Comparison of ENCODE assay signal across 8 cellular contexts in genomic region chr3:138914870-138915502, GRCh38. TPM values are rescaled to one million over a fixed set of nuclear protein-coding genes. Genes with fewer than 3 reads are reported as not detected.
A peak's percentile ranks its signal among the peaks of the same experiment; 100 is the strongest.
DNase-seq lines count a peak whose midpoint lies in the region; ATAC-seq and TF ChIP-seq lines count a peak whose summit lies in the region.

No MANE protein-coding gene starts in this region.

- H3K36me3 Mint-ChIP-seq in H9 (ENCODE audit: insufficient read depth in 1 of 3, low read depth in 3 of 3) = no peaks in the 10 kb centered on the region

- H3K9ac ChIP-seq in H9 (ENCODE audit: extremely low read depth, insufficient read length, low read length) = peak overlapping the region; percentile 6
- H3K9ac ChIP-seq in liver (ENCODE audit: low read depth in 1 of 2, low read length in 2 of 2) = peak overlapping the region in 1 of 2 donors; percentile 6

- no peak overlapping the region for H2BK20ac ChIP-seq in H9 (ENCODE audit: low read depth, low read length, poor library complexity, severe bottlenecking)

- H3K4me2 ChIP-seq in H9 (ENCODE audit: insufficient read depth, insufficient read length, low read length) = peak overlapping the region; percentile 71

- TF ChIP-seq POLR2A in body of pancreas (IDR thresholded peaks at IDR 0.05) = no peak
- no peak for TF ChIP-seq POLR2A in transverse colon (IDR thresholded peaks at IDR 0.05)

- H3K56ac ChIP-seq in H9 (ENCODE audit: insufficient read length, low read depth, low read length) = no peak overlapping the region

- H2AFZ ChIP-seq in H9 (ENCODE audit: low read length) = no peak overlapping the region

- H3K14ac ChIP-seq in H9 (ENCODE audit: insufficient read depth, low read length) = no peak overlapping the region

- H2BK12ac ChIP-seq in H9 (ENCODE audit: insufficient read length, low read depth, low read length) = no peak overlapping the region

- H2BK5ac ChIP-seq in H9 (ENCODE audit: insufficient read length, low read length) = no peak overlapping the region

- peaks cover 5% of the 10 kb centered on the region for H3K23me2 ChIP-seq in H9 (ENCODE audit: insufficient read length, low read depth, low read length, poor library complexity, severe bottlenecking)

- in situ Hi-C loops in transverse colon (cut with MboI; ENCODE audit: low pct_ligation_motif_present in 1 of 4, low pct_unique_long_range_greater_than_20kb in 1 of 4, low sequenced_read_pairs in 3 of 4) = loop anchor here (5.0 to 10.0 kb wide), 6 partner anchors 130 to 320 kb away; partner anchors contain the start of gene CEP70 (in 1 of the 4)

- H3K27me3 ChIP-seq in H9 (ENCODE audit: insufficient read depth, low read length) (no peaks in the 10 kb centered on the region), body of pancreas (no peaks in the 10 kb centered on the region), liver (ENCODE audit: control insufficient read depth in 4 of 4, insufficient read depth in 4 of 4, low read length in 3 of 4) (no peaks in the 10 kb centered on the region), transverse colon (no peaks in the 10 kb centered on the region)

- no peak overlapping the region for H3K18ac ChIP-seq in H9 (ENCODE audit: insufficient read length, low read depth, low read length)

- DNase-seq in GF-D8 (lab: John Stamatoyannopoulos, UW) = peak; percentile 61
- DNase-seq in H9 = no peak
- peak; percentile 90 for DNase-seq in NCI-H146 (lab: John Stamatoyannopoulos, UW)
- DNase-seq in body of pancreas = no peak
- no peak for DNase-seq in transverse colon
- DNase-seq in hippocampal formation (lab: John Stamatoyannopoulos, UW) = no peak

- H3K27ac ChIP-seq in H9 (ENCODE audit: insufficient read length, low read depth, low read length) = no peak overlapping the region
- peak overlapping the region; percentile 94 to 98 (median 97) for H3K27ac ChIP-seq in body of pancreas
- H3K27ac ChIP-seq in liver (ENCODE audit: low read depth in 1 of 2, low read length in 2 of 2) = peak overlapping the region; percentile 85 to 86
- H3K27ac ChIP-seq in transverse colon = peak overlapping the region; percentile 93 to 98 (median 96)

- H3K27ac Mint-ChIP-seq in H9 = no peak overlapping the region; a peak in 1 of 7 replicates

- H3K23ac ChIP-seq in H9 (ENCODE audit: insufficient read length, low read depth, low read length) = no peak overlapping the region

- no peak overlapping the region for H4K5ac ChIP-seq in H9 (ENCODE audit: insufficient read length, low read depth, low read length)

- peak overlapping the region in 1 of 2 donors; percentile 22 for H3K4me3 ChIP-seq in body of pancreas
- peak overlapping the region; percentile 39 to 64 (median 52) for H3K4me3 ChIP-seq in liver (ENCODE audit: low read depth in 1 of 3, low read length in 3 of 3)
- peak overlapping the region; percentile 1 to 86 (median 67) for H3K4me3 ChIP-seq in transverse colon

- no peaks in the 10 kb centered on the region for H3K79me1 ChIP-seq in H9 (ENCODE audit: insufficient read depth, low read depth, low read length, poor library complexity, severe bottlenecking)

- no peak overlapping the region for H3T11ph ChIP-seq in H9 (ENCODE audit: low read length)

- ATAC-seq in body of pancreas (peak; percentile 40), HG03469 (IDR thresholded peaks at IDR 0.05; ENCODE audit: unreplicated experiment) (no peak)

- no peak overlapping the region for H2BK15ac ChIP-seq in H9 (ENCODE audit: low read depth, low read length)

- WGBS in H9 (ENCODE audit: extremely low coverage, insufficient read length, low lambda C conversion rate) = no CpG with 5 or more reads among the region's 19 CpGs
- WGBS in body of pancreas, 2 donors = 6 to 8% methylated on average over 18 to 19 of the region's 19 CpGs
- WGBS in liver = 11% methylated on average over 19 of the region's 19 CpGs
- WGBS in transverse colon (ENCODE audit: low coverage in 1 of 2), 2 donors = 7 to 16% methylated on average over 12 to 19 of the region's 19 CpGs

- H3K4me1 Mint-ChIP-seq in H9 = peaks cover 6% of the 10 kb centered on the region in 2 experiments; a peak in 3 of 4 replicates

- H3K4me3 Mint-ChIP-seq in H9 = peak overlapping the region; percentile 73 to 83

- no peak overlapping the region for H4K91ac ChIP-seq in H9 (ENCODE audit: insufficient read length, low read depth, low read length)

- H4K8ac ChIP-seq in H9 (replicated peaks; ENCODE audit: insufficient read length, low read depth, low read length) = no peak overlapping the region

- intact Hi-C loops in body of pancreas (cut with DNase I) = loop anchor here (10.0 kb wide), 1 partner anchor 210 kb away; no protein-coding TSS in a partner anchor
- intact Hi-C loops in transverse colon (cut with DNase I; ENCODE audit: low total_unique reads) = loop anchor here (2.0 to 10.0 kb wide), 3 partner anchors 83 to 500 kb away; partner anchors contain the start of genes CEP70 and PIK3CB

- no peaks in the 10 kb centered on the region for H4K20me1 ChIP-seq in H9 (ENCODE audit: control insufficient read depth, insufficient read depth, insufficient read length)

- H3K36me3 ChIP-seq in body of pancreas (replicated peaks in 1 of 2; ENCODE audit: insufficient read depth in 1 of 2, low read depth in 2 of 2) = no peaks in the 10 kb centered on the region
- H3K36me3 ChIP-seq in liver (ENCODE audit: control insufficient read depth in 4 of 4, insufficient read depth in 3 of 4, low read depth in 1 of 4, low read length in 3 of 4) = no peaks in the 10 kb centered on the region
- no peaks in the 10 kb centered on the region for H3K36me3 ChIP-seq in transverse colon

- TF ChIP-seq RAD21 in liver (IDR thresholded peaks at IDR 0.05) = peak in 1 of 2 donors; percentile 23

- H3K27me3 Mint-ChIP-seq in H9 (ENCODE audit: low read depth) = peaks cover 34% of the 10 kb centered on the region

- no peak overlapping the region for H3K4ac ChIP-seq in H9 (ENCODE audit: low read depth, low read length)

- no peak for TF ChIP-seq CTCF in H9 (conservative IDR thresholded peaks at IDR 0.05)
- TF ChIP-seq CTCF in body of pancreas (IDR thresholded peaks at IDR 0.05) = no peak
- no peak for TF ChIP-seq CTCF in liver (IDR thresholded peaks at IDR 0.05; ENCODE audit: low read depth, low read length, missing input control)
- TF ChIP-seq CTCF in transverse colon (IDR thresholded peaks at IDR 0.05) = no peak

- no peaks in the 10 kb centered on the region for H3K9me3 Mint-ChIP-seq in H9

- TF ChIP-seq EP300 in transverse colon (IDR thresholded peaks at IDR 0.05; ENCODE audit: low read depth) = no peak

- H2BK120ac ChIP-seq in H9 (ENCODE audit: low read depth, low read length, poor library complexity, severe bottlenecking) = no peak overlapping the region

- no peaks in the 10 kb centered on the region; the same call in 1 of the 2 replicates for H3K4me1 ChIP-seq in H9 (ENCODE audit: insufficient read depth, low read length)
- H3K4me1 ChIP-seq in body of pancreas = peaks cover 19% of the 10 kb centered on the region
- peaks cover 1 to 11% (median 7%) of the 10 kb centered on the region in 4 donors for H3K4me1 ChIP-seq in liver (ENCODE audit: control insufficient read depth in 4 of 4, insufficient read depth in 4 of 4, low read length in 3 of 4)
- H3K4me1 ChIP-seq in transverse colon = peaks cover 0 to 23% (median 21%) of the 10 kb centered on the region in 4 donors

- no peaks in the 10 kb centered on the region for H3K79me2 ChIP-seq in H9 (ENCODE audit: insufficient read depth, low read length)

- H3K9me3 ChIP-seq in H9 (ENCODE audit: control insufficient read depth, low read depth, low read length) = no peaks in the 10 kb centered on the region
- H3K9me3 ChIP-seq in body of pancreas = no peaks in the 10 kb centered on the region
- no peaks in the 10 kb centered on the region for H3K9me3 ChIP-seq in liver (ENCODE audit: control insufficient read depth in 4 of 4, low read length in 3 of 4)
- no peaks in the 10 kb centered on the region for H3K9me3 ChIP-seq in transverse colon

- no peak overlapping the region for H2AK5ac ChIP-seq in H9 (ENCODE audit: insufficient read length, low read length)

TF ChIP-seq in liver, 16 proteins besides CTCF, POLR2A, EP300 and RAD21 (continues in another document):
- no peak for TF ChIP-seq HNF4G (IDR thresholded peaks at IDR 0.05)
- TF ChIP-seq HNF4A (conservative IDR thresholded peaks at IDR 0.05) = no peak
- TF ChIP-seq, protein P1, sequence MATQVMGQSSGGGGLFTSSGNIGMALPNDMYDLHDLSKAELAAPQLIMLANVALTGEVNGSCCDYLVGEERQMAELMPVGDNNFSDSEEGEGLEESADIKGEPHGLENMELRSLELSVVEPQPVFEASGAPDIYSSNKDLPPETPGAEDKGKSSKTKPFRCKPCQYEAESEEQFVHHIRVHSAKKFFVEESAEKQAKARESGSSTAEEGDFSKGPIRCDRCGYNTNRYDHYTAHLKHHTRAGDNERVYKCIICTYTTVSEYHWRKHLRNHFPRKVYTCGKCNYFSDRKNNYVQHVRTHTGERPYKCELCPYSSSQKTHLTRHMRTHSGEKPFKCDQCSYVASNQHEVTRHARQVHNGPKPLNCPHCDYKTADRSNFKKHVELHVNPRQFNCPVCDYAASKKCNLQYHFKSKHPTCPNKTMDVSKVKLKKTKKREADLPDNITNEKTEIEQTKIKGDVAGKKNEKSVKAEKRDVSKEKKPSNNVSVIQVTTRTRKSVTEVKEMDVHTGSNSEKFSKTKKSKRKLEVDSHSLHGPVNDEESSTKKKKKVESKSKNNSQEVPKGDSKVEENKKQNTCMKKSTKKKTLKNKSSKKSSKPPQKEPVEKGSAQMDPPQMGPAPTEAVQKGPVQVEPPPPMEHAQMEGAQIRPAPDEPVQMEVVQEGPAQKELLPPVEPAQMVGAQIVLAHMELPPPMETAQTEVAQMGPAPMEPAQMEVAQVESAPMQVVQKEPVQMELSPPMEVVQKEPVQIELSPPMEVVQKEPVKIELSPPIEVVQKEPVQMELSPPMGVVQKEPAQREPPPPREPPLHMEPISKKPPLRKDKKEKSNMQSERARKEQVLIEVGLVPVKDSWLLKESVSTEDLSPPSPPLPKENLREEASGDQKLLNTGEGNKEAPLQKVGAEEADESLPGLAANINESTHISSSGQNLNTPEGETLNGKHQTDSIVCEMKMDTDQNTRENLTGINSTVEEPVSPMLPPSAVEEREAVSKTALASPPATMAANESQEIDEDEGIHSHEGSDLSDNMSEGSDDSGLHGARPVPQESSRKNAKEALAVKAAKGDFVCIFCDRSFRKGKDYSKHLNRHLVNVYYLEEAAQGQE (IDR thresholded peaks at IDR 0.05) = no peak
- no peak for TF ChIP-seq GABPA (IDR thresholded peaks at IDR 0.05 in 1 of 2, conservative IDR thresholded peaks at IDR 0.05 in 1 of 2)
- peak; percentile 32 for TF ChIP-seq FOXA1 (IDR thresholded peaks at IDR 0.05)
- no peak for TF ChIP-seq EGR1 (IDR thresholded peaks at IDR 0.05; ENCODE audit: low read depth in 2 of 2)
- no peak for TF ChIP-seq FOXA2 (IDR thresholded peaks at IDR 0.05)
- peak; percentile 45 for TF ChIP-seq YY1 (IDR thresholded peaks at IDR 0.05)
- TF ChIP-seq RXRA (IDR thresholded peaks at IDR 0.05) = peak; percentile 47 to 51
- no peak for TF ChIP-seq NR2F2 (IDR thresholded peaks at IDR 0.05)

RNA-seq across cellular contexts. Expression of gene FOXL2, which starts 32.0 kb away (rescaled TPM):
- 0.22 and 0.29 TPM in 2 replicates for total RNA-seq in H9 (2021)
- total RNA-seq in body of pancreas = under 1 TPM in 1 of 2 donors, not detected in 1; 0.26 TPM
- total RNA-seq in liver = not detected
- polyA plus RNA-seq in liver = not detected
- total RNA-seq in transverse colon = not detected

RNA-seq across cellular contexts. Expression of gene FOXL2NB, which starts 32.0 kb away (rescaled TPM):
- 0.31 and 0.55 TPM in 2 replicates for total RNA-seq in H9 (2021)
- under 1 TPM in 1 of 2 donors, not detected in 1; 0.26 TPM for total RNA-seq in body of pancreas
- total RNA-seq in liver = not detected
- polyA plus RNA-seq in liver = not detected
- total RNA-seq in transverse colon = not detected

Comparison
In these comparisons a context has a peak if more than half of its experiments do, and no peak if none do; other contexts are left out.
1. DNase-seq: peak in GF-D8 (single experiment) and NCI-H146 (single experiment); none in H9 (single experiment), body of pancreas (0 of 4), transverse colon (single experiment) and hippocampal formation (0 of 2).